In the genomic region with DNA sequence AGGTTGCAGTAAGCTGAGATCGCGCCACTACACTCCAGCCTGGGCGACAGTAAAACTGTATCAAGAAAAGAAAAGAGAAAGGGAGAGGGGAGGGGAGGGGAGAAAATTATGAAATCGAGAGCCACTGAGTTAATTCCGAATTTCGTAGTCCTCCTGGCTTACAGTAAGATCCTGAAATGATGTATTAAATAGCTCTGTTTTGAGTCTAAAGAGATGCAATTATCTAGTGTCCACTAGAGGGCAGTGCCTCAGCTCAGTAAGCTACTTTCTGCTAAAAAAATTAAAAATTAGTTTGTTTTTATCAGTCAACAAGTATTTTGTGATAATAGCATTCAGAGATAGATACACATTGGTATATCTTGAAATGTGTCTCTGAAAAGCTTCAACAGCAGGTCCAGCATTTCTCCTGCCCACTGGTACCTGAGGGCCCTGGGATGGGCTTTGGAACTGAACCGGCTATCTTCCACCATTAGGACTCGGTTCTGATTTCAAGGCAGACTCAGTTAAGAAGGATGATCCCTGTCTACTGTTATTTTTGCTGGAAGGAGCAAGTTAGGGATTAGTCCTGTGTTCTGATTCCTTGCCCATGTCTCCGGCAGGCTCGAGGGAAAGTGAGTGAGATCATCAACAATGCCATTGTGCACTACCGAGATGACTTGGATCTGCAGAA, we compare ENCODE assay signal across 8 cellular contexts. TPM values are rescaled to one million over a fixed set of nuclear protein-coding genes. Genes with fewer than 3 reads are reported as not detected.
DNase-seq lines count a peak whose midpoint lies in the region; ATAC-seq and TF ChIP-seq lines count a peak whose summit lies in the region.

No MANE protein-coding gene starts in this region.

- WGBS in lung, 2 donors: 59 to 64% methylated on average over 11 of the region's 11 CpGs

- ATAC-seq in lung (ENCODE audit: insufficient read depth, low FRiP score) (no peak), GM21381 (IDR thresholded peaks at IDR 0.05; ENCODE audit: unreplicated experiment) (no peak), GM21367 (IDR thresholded peaks at IDR 0.05; ENCODE audit: unreplicated experiment) (no peak)

- H3K4me3 ChIP-seq in brain microvascular endothelial cell (ENCODE audit: low read depth, low read length): no peak overlapping the region
- H3K4me3 ChIP-seq in lung: no peak overlapping the region

- TF ChIP-seq CTCF in GM10266 (IDR thresholded peaks at IDR 0.05; ENCODE audit: control insufficient read depth, insufficient read depth, low read depth, missing control alignments): peak; percentile 63
- peak; percentile 75 for TF ChIP-seq CTCF in brain microvascular endothelial cell (IDR thresholded peaks at IDR 0.05; ENCODE audit: low read depth, low read length, missing control alignments)
- peak; percentile 51 for TF ChIP-seq CTCF in lung (IDR thresholded peaks at IDR 0.05; ENCODE audit: control extremely low read depth, extremely low read depth)

- DNase-seq in AG08396 (ENCODE audit: low spot score): peak; percentile 63
- peak; percentile 64 for DNase-seq in GM10266 (ENCODE audit: extremely low spot score)
- peak; percentile 57 for DNase-seq in NCI-H2171 treated with DMSO at 0.1 percent for 48 hours (lab: John Stamatoyannopoulos, UW)
- peak; percentile 41 for DNase-seq in brain microvascular endothelial cell
- DNase-seq in lung (ENCODE audit: low spot score): no peak
- no peak for DNase-seq in activated CD8-positive, alpha-beta memory T cell treated with anti-CD3 and anti-CD28 coated beads, Interleukin-2, amount 50 U/mL, for 4 hours

- in situ Hi-C loops in brain microvascular endothelial cell (cut with HindIII; ENCODE audit: low pct_ligation_motif_present, low sequenced_read_pairs): no loop called here

- H3K36me3 ChIP-seq in brain microvascular endothelial cell (replicated peaks) (no peaks in the 10 kb centered on the region), lung (ENCODE audit: control insufficient read depth in 2 of 2, insufficient read depth in 2 of 2, low read length in 2 of 2) (no peaks in the 10 kb centered on the region)

- H3K27ac ChIP-seq in brain microvascular endothelial cell (no peak overlapping the region), lung (ENCODE audit: low read depth in 1 of 2, low read length in 1 of 2) (no peak overlapping the region)

- no peaks in the 10 kb centered on the region for H3K4me1 ChIP-seq in lung (ENCODE audit: control insufficient read depth in 2 of 2, insufficient read depth in 2 of 2, low read length in 2 of 2)

- H3K27me3 ChIP-seq in brain microvascular endothelial cell (replicated peaks) (no peaks in the 10 kb centered on the region), lung (ENCODE audit: control insufficient read depth, insufficient read depth) (no peaks in the 10 kb centered on the region)

- H3K9me3 ChIP-seq in lung (ENCODE audit: control insufficient read depth in 2 of 2, insufficient read depth in 1 of 2, low read length in 1 of 2): no peaks in the 10 kb centered on the region

RNA-seq across cellular contexts. Expression of a gene that starts 19.5 kb away (rescaled TPM):
- total RNA-seq in lung: 1 to 10 TPM; 4.5 to 7.3 TPM
- 1 to 10 TPM; 3.3 to 8.2 TPM for polyA plus RNA-seq in lung

RNA-seq across cellular contexts. Expression of a gene that starts 24.4 kb away (rescaled TPM):
- 10 to 100 TPM in 1 of 2 donors, 1 to 10 TPM in 1; 4.6 to 19.3 TPM for total RNA-seq in lung
- polyA plus RNA-seq in lung: 1 to 10 TPM in 1 of 2 donors, under 1 TPM in 1; 0.87 to 2.5 TPM

Comparison
In these comparisons a context has a peak if more than half of its experiments do, and no peak if none do; other contexts are left out.
1. DNase-seq: peak in AG08396 (single experiment), GM10266 (single experiment), NCI-H2171 treated with DMSO at 0.1 percent for 48 hours (single experiment) and brain microvascular endothelial cell (single experiment); none in lung (single experiment) and activated CD8-positive, alpha-beta memory T cell treated with anti-CD3 and anti-CD28 coated beads, Interleukin-2, amount 50 U/mL, for 4 hours (single experiment).
2. Peak in every context shown above with its lines, with median percentiles within 50 percentile points of each other: CTCF ChIP-seq.